ENCODE assay signal across 8 cellular contexts in genomic region chr9:92807757-92808725, GRCh38. TPM values are rescaled to one million over a fixed set of nuclear protein-coding genes. Genes with fewer than 3 reads are reported as not detected.
DNase-seq lines count a peak whose midpoint lies in the region; ATAC-seq and TF ChIP-seq lines count a peak whose summit lies in the region.

No MANE protein-coding gene starts in this region.

- no peak overlapping the region for H3K27ac Mint-ChIP-seq in activated B cell treated with CpG ODN at 0.5 μM for 24 hours
- H3K27ac Mint-ChIP-seq in stimulated activated memory B cell treated with anti-CD40 and anti-IgM and Interleukin-4, amounts not matched to agents 10 μg/mL and 1 μg/mL and 100 μg/mL, for 72 hours, result no peak overlapping the region

- POLR2A ChIA-PET in activated B cell treated with CpG ODN at 0.5 μM for 24 hours (lab: Charles Lee), result interaction anchor here (0.6 to 1.6 kb wide), 2 partner anchors 44 to 79 kb away, joined by 4 to 9 read pairs; no protein-coding TSS in a partner anchor

- peak; percentile 10 for DNase-seq in NCI-H2227 (lab: John Stamatoyannopoulos, UW; ENCODE audit: unreplicated experiment)
- no peak for DNase-seq in NCI-H2227 treated with DMSO at 0.1 percent for 48 hours (lab: John Stamatoyannopoulos, UW)
- peak; percentile 30 for DNase-seq in activated B cell treated with CpG ODN at 0.5 μM for 24 hours
- DNase-seq in germinal center (ENCODE audit: low spot score), result peak; percentile 24
- no peak for DNase-seq in middle frontal gyrus (ENCODE audit: extremely low spot score, low spot score)
- no peak for DNase-seq in SIG-M5 treated with dmso at 0.1 percent for 504 hours (lab: John Stamatoyannopoulos, UW; ENCODE audit: unreplicated experiment)

- ATAC-seq in activated B cell treated with CpG ODN at 0.5 μM for 24 hours (ENCODE audit: low read depth) (peak; percentile 19), GM19455 (IDR thresholded peaks at IDR 0.05; ENCODE audit: unreplicated experiment) (no peak)
- peak; percentile 47 for ATAC-seq in stimulated activated memory B cell treated with anti-CD40 and anti-IgM and Interleukin-4, amounts not matched to agents 10 μg/mL and 1 μg/mL and 100 μg/mL, for 72 hours

- H3K4me3 Mint-ChIP-seq in activated B cell treated with CpG ODN at 0.5 μM for 24 hours, result peak overlapping the region; percentile 70
- H3K4me3 Mint-ChIP-seq in stimulated activated memory B cell treated with anti-CD40 and anti-IgM and Interleukin-4, amounts not matched to agents 10 μg/mL and 1 μg/mL and 100 μg/mL, for 72 hours, result peak overlapping the region; percentile 87

- H3K27me3 Mint-ChIP-seq in activated B cell treated with CpG ODN at 0.5 μM for 24 hours, result peaks cover 37% of the 10 kb centered on the region
- peaks cover 37% of the 10 kb centered on the region for H3K27me3 Mint-ChIP-seq in stimulated activated memory B cell treated with anti-CD40 and anti-IgM and Interleukin-4, amounts not matched to agents 10 μg/mL and 1 μg/mL and 100 μg/mL, for 72 hours

- H3K9me3 Mint-ChIP-seq in activated B cell treated with CpG ODN at 0.5 μM for 24 hours, result no peaks in the 10 kb centered on the region
- no peaks in the 10 kb centered on the region for H3K9me3 Mint-ChIP-seq in stimulated activated memory B cell treated with anti-CD40 and anti-IgM and Interleukin-4, amounts not matched to agents 10 μg/mL and 1 μg/mL and 100 μg/mL, for 72 hours

- peaks cover 18% of the 10 kb centered on the region for H3K4me1 Mint-ChIP-seq in activated B cell treated with CpG ODN at 0.5 μM for 24 hours
- peaks cover 8% of the 10 kb centered on the region for H3K4me1 Mint-ChIP-seq in stimulated activated memory B cell treated with anti-CD40 and anti-IgM and Interleukin-4, amounts not matched to agents 10 μg/mL and 1 μg/mL and 100 μg/mL, for 72 hours

- CTCF ChIA-PET in activated B cell treated with CpG ODN at 0.5 μM for 24 hours (lab: Charles Lee), result interaction anchor here (1.3 to 1.5 kb wide), 2 partner anchors 9 to 17 kb away, joined by 4 to 5 read pairs; no protein-coding TSS in a partner anchor

- intact Hi-C loops in activated B cell treated with CpG ODN at 0.5 μM for 24 hours (cut with micrococcal nuclease), result loop anchor here (10.0 kb wide), 1 partner anchor 483 kb away; the partner anchor contains the start of genes CENPP and NOL8

- H3K36me3 Mint-ChIP-seq in activated B cell treated with CpG ODN at 0.5 μM for 24 hours (ENCODE audit: low read depth), result no peaks in the 10 kb centered on the region
- H3K36me3 Mint-ChIP-seq in stimulated activated memory B cell treated with anti-CD40 and anti-IgM and Interleukin-4, amounts not matched to agents 10 μg/mL and 1 μg/mL and 100 μg/mL, for 72 hours, result no peaks in the 10 kb centered on the region

- TF ChIP-seq CTCF in activated B cell treated with CpG ODN at 0.5 μM for 24 hours (IDR thresholded peaks at IDR 0.05), result no peak

RNA-seq across cellular contexts. Expression of gene BICD2, which starts 43.4 kb away (rescaled TPM):
- 19.5 and 22.5 TPM in 2 replicates for total RNA-seq in activated B cell treated with CpG ODN at 0.5 μM for 24 hours

Comparison
In these comparisons a context has a peak if more than half of its experiments do, and no peak if none do; other contexts are left out.
1. DNase-seq: peak in NCI-H2227 (single experiment), activated B cell treated with CpG ODN at 0.5 μM for 24 hours (single experiment) and germinal center (single experiment); none in NCI-H2227 treated with DMSO at 0.1 percent for 48 hours (single experiment), middle frontal gyrus (single experiment) and SIG-M5 treated with dmso at 0.1 percent for 504 hours (single experiment).